1 cellular context compared by ENCODE assay signal in the genomic region with DNA sequence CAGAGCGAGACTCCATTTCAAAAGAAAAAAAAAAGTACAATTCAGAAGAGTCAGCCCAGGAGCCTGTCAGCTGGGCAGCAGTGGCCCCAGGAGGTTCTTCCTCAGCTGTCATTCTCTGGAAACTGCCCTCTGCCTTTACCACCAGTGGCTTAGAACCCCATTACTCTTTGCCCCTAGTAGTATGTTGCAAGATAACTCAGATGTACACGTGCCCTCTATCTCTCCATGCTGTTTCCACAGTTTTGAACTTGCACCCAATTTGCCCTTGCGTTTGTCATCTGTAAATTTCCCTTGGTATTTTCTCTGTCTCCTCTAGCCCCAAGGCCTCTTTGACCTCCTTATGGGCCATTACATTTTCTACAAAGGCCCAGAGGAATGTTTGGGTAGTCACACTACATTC.
TF ChIP-seq lines count a peak whose summit lies in the region.

No MANE protein-coding gene starts in this region.

TF ChIP-seq in GM23338, 12 proteins besides CTCF, POLR2A, EP300 and RAD21 (continued from another document):
- TF ChIP-seq, protein P1, sequence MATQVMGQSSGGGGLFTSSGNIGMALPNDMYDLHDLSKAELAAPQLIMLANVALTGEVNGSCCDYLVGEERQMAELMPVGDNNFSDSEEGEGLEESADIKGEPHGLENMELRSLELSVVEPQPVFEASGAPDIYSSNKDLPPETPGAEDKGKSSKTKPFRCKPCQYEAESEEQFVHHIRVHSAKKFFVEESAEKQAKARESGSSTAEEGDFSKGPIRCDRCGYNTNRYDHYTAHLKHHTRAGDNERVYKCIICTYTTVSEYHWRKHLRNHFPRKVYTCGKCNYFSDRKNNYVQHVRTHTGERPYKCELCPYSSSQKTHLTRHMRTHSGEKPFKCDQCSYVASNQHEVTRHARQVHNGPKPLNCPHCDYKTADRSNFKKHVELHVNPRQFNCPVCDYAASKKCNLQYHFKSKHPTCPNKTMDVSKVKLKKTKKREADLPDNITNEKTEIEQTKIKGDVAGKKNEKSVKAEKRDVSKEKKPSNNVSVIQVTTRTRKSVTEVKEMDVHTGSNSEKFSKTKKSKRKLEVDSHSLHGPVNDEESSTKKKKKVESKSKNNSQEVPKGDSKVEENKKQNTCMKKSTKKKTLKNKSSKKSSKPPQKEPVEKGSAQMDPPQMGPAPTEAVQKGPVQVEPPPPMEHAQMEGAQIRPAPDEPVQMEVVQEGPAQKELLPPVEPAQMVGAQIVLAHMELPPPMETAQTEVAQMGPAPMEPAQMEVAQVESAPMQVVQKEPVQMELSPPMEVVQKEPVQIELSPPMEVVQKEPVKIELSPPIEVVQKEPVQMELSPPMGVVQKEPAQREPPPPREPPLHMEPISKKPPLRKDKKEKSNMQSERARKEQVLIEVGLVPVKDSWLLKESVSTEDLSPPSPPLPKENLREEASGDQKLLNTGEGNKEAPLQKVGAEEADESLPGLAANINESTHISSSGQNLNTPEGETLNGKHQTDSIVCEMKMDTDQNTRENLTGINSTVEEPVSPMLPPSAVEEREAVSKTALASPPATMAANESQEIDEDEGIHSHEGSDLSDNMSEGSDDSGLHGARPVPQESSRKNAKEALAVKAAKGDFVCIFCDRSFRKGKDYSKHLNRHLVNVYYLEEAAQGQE (IDR thresholded peaks at IDR 0.05; ENCODE audit: unreplicated experiment), result no peak
- no peak for TF ChIP-seq ZNF331 (CRISPR knock-in tag; IDR thresholded peaks at IDR 0.05; ENCODE audit: low read depth)
- TF ChIP-seq EZH2phosphoT487 (IDR thresholded peaks at IDR 0.05; ENCODE audit: unreplicated experiment), result no peak
- TF ChIP-seq NANOG (IDR thresholded peaks at IDR 0.05; ENCODE audit: borderline replicate concordance), result no peak
- TF ChIP-seq JUNB (IDR thresholded peaks at IDR 0.05; ENCODE audit: unreplicated experiment), result no peak
